1 cellular context compared by ENCODE assay signal in the genomic region with DNA sequence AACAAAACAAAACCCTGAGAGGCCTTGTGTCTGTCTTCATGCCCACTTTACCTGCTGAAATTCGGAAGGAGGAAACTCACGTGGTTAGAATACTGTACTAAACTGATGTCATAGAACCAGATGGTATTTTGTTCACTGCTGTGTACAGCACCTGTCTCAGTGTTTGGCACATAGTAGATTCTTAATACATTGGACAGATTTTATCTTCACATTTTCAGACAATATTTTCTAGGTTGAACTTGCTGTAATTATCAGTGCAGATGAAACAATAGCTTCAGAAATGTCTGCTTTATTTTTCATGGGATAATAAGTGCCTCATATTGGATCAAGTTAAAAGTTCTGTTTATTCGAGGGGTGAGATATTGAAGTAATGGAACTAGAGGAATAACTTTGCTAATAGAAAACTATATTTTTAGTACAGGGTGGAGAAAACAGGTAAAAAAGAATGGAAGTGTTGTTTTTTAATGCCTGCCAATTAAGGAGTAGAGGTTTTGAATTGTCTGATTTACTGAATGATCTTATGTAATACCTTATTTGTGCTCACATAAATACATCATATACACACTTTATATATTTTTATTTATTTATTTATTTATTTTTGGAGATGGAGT.
TF ChIP-seq lines count a peak whose summit lies in the region.

No MANE protein-coding gene starts in this region.

TF ChIP-seq in endothelial cell of umbilical vein, 7 proteins besides CTCF, POLR2A, EP300 and RAD21:
- TF ChIP-seq MAX (IDR thresholded peaks at IDR 0.05; ENCODE audit: insufficient read depth, insufficient read length) (no peak), POLR2AphosphoS5 (IDR thresholded peaks at IDR 0.05; ENCODE audit: insufficient read depth, low read depth, low read length) (no peak), EZH2 (IDR thresholded peaks at IDR 0.05; ENCODE audit: borderline replicate concordance, low read depth, low read length, severe bottlenecking) (no peak), JUN (IDR thresholded peaks at IDR 0.05; ENCODE audit: borderline replicate concordance, insufficient read depth, insufficient read length, low read depth) (no peak), GATA2 (IDR thresholded peaks at IDR 0.05; ENCODE audit: insufficient read depth, insufficient read length, low read depth, low read length) (no peak), MYC (IDR thresholded peaks at IDR 0.05; ENCODE audit: low read depth, low read length) (no peak), FOS (IDR thresholded peaks at IDR 0.05; ENCODE audit: borderline replicate concordance, insufficient read depth, low read length) (no peak)
